ENCODE assay signal across 1 cellular context in the genomic region with DNA sequence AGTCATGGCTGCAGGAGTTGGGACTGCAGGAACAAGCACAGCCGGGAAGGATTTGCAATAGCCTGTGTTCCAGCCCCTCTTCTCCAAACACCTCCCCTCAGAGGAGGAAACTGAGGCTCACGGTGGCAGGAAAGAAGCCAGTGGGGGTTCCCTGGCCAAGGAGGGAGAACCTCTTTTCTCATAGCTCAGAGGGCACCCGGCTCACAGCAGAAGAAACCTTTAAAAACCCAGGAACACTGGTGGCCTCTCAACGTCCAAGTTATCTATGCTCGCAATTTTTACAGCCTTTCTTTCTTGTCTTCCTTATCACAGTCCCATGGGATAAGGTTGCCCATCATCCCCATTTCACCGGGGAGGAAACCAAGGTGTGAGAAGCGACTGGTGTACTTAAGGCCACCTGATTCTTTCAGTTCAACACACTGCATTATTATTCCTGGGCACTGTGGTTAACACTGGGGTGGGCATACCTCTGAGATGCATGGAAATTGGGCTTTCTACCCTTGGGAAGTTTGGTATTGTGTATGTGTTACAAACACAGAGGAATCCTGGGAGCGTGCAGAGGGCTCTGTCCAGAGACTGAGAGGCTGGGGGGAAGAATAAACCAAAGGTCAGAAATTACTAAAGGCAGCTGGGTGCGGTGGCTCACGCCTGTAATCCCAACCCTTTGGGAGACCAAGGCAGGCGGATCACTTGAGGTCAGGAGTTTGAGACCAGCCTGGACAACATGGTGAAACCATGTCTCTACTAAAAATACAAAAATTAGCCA.
A peak's percentile ranks its signal among the peaks of the same experiment; 100 is the strongest.
TF ChIP-seq lines count a peak whose summit lies in the region.

No MANE protein-coding gene starts in this region.

TF ChIP-seq in HepG2, 621 proteins besides CTCF, POLR2A, EP300 and RAD21 (continued from another document and continues in another):
- TF ChIP-seq, protein P1, sequence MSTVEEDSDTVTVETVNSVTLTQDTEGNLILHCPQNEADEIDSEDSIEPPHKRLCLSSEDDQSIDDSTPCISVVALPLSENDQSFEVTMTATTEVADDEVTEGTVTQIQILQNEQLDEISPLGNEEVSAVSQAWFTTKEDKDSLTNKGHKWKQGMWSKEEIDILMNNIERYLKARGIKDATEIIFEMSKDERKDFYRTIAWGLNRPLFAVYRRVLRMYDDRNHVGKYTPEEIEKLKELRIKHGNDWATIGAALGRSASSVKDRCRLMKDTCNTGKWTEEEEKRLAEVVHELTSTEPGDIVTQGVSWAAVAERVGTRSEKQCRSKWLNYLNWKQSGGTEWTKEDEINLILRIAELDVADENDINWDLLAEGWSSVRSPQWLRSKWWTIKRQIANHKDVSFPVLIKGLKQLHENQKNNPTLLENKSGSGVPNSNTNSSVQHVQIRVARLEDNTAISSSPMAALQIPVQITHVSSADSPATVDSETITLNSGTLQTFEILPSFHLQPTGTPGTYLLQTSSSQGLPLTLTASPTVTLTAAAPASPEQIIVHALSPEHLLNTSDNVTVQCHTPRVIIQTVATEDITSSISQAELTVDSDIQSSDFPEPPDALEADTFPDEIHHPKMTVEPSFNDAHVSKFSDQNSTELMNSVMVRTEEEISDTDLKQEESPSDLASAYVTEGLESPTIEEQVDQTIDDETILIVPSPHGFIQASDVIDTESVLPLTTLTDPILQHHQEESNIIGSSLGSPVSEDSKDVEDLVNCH (CRISPR knock-in tag; IDR thresholded peaks at IDR 0.05) = no peak
- TF ChIP-seq ZNF558 (CRISPR knock-in tag; IDR thresholded peaks at IDR 0.05; ENCODE audit: borderline replicate concordance) (no peak), ZNF431 (CRISPR knock-in tag; IDR thresholded peaks at IDR 0.05; ENCODE audit: borderline replicate concordance, low read depth) (no peak), SOX13 (IDR thresholded peaks at IDR 0.05) (no peak), SOX13 (CRISPR knock-in tag; conservative IDR thresholded peaks at IDR 0.05 in 1 of 2, IDR thresholded peaks at IDR 0.05 in 1 of 2) (peak in 1 of 2 experiments; percentile 19; a peak in 1 of 4 replicates), ZNF232 (CRISPR knock-in tag; IDR thresholded peaks at IDR 0.05; ENCODE audit: borderline replicate concordance) (no peak; the same call in 1 of the 2 replicates), ZNF468 (CRISPR knock-in tag; IDR thresholded peaks at IDR 0.05) (no peak), SMC3 (IDR thresholded peaks at IDR 0.05; ENCODE audit: low read length) (no peak), ZFP62 (CRISPR knock-in tag; IDR thresholded peaks at IDR 0.05) (peak; percentile 50; the same call in 1 of the 2 replicates), MATR3 (CRISPR knock-in tag; IDR thresholded peaks at IDR 0.05) (no peak), PTBP1 (IDR thresholded peaks at IDR 0.05; ENCODE audit: low read depth, low read length, poor library complexity, severe bottlenecking) (no peak), NKX3-1 (CRISPR knock-in tag; IDR thresholded peaks at IDR 0.05) (0 out of 2 replicates have a peak, but pooled peaks have one; percentile 35), ZNF263 (CRISPR knock-in tag; IDR thresholded peaks at IDR 0.05) (peak; percentile 46; the same call in 1 of the 2 replicates), ZNF30 (CRISPR knock-in tag; IDR thresholded peaks at IDR 0.05) (no peak; the same call in 1 of the 2 replicates), GATAD1 (CRISPR knock-in tag; IDR thresholded peaks at IDR 0.05) (no peak), JARID2 (CRISPR knock-in tag; IDR thresholded peaks at IDR 0.05; ENCODE audit: insufficient replicate concordance) (no peak), SUZ12 (IDR thresholded peaks at IDR 0.05; ENCODE audit: low read depth, low read length) (no peak), RXRA (CRISPR knock-in tag; IDR thresholded peaks at IDR 0.05) (0 out of 2 replicates have a peak, but pooled peaks have one; percentile 17), ZNF180 (CRISPR knock-in tag; IDR thresholded peaks at IDR 0.05; ENCODE audit: borderline replicate concordance, low read depth) (no peak), ZNF160 (CRISPR knock-in tag; IDR thresholded peaks at IDR 0.05) (0 out of 2 replicates have a peak, but pooled peaks have one; percentile 24), HOXA5 (CRISPR knock-in tag; IDR thresholded peaks at IDR 0.05) (0 out of 2 replicates have a peak, but pooled peaks have one; percentile 7)
- TF ChIP-seq, protein P2, sequence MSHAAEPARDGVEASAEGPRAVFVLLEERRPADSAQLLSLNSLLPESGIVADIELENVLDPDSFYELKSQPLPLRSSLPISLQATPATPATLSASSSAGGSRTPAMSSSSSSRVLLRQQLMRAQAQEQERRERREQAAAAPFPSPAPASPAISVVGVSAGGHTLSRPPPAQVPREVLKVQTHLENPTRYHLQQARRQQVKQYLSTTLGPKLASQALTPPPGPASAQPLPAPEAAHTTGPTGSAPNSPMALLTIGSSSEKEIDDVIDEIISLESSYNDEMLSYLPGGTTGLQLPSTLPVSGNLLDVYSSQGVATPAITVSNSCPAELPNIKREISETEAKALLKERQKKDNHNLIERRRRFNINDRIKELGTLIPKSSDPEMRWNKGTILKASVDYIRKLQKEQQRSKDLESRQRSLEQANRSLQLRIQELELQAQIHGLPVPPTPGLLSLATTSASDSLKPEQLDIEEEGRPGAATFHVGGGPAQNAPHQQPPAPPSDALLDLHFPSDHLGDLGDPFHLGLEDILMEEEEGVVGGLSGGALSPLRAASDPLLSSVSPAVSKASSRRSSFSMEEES (CRISPR knock-in tag; IDR thresholded peaks at IDR 0.05) = no peak
- TF ChIP-seq, protein P3, sequence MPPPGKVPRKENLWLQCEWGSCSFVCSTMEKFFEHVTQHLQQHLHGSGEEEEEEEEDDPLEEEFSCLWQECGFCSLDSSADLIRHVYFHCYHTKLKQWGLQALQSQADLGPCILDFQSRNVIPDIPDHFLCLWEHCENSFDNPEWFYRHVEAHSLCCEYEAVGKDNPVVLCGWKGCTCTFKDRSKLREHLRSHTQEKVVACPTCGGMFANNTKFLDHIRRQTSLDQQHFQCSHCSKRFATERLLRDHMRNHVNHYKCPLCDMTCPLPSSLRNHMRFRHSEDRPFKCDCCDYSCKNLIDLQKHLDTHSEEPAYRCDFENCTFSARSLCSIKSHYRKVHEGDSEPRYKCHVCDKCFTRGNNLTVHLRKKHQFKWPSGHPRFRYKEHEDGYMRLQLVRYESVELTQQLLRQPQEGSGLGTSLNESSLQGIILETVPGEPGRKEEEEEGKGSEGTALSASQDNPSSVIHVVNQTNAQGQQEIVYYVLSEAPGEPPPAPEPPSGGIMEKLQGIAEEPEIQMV (CRISPR knock-in tag; IDR thresholded peaks at IDR 0.05; ENCODE audit: low read depth) = no peak
- TF ChIP-seq, protein P4, sequence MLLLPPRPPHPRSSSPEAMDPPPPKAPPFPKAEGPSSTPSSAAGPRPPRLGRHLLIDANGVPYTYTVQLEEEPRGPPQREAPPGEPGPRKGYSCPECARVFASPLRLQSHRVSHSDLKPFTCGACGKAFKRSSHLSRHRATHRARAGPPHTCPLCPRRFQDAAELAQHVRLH (CRISPR knock-in tag; IDR thresholded peaks at IDR 0.05; ENCODE audit: borderline replicate concordance, low read depth) = no peak; the same call in 1 of the 2 replicates
- TF ChIP-seq, protein P5, sequence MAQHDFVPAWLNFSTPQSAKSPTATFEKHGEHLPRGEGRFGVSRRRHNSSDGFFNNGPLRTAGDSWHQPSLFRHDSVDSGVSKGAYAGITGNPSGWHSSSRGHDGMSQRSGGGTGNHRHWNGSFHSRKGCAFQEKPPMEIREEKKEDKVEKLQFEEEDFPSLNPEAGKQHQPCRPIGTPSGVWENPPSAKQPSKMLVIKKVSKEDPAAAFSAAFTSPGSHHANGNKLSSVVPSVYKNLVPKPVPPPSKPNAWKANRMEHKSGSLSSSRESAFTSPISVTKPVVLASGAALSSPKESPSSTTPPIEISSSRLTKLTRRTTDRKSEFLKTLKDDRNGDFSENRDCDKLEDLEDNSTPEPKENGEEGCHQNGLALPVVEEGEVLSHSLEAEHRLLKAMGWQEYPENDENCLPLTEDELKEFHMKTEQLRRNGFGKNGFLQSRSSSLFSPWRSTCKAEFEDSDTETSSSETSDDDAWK (CRISPR knock-in tag; IDR thresholded peaks at IDR 0.05) = no peak
- TF ChIP-seq, protein P6, sequence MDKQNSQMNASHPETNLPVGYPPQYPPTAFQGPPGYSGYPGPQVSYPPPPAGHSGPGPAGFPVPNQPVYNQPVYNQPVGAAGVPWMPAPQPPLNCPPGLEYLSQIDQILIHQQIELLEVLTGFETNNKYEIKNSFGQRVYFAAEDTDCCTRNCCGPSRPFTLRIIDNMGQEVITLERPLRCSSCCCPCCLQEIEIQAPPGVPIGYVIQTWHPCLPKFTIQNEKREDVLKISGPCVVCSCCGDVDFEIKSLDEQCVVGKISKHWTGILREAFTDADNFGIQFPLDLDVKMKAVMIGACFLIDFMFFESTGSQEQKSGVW (CRISPR knock-in tag; IDR thresholded peaks at IDR 0.05; ENCODE audit: borderline replicate concordance) = no peak
- TF ChIP-seq, protein P7, sequence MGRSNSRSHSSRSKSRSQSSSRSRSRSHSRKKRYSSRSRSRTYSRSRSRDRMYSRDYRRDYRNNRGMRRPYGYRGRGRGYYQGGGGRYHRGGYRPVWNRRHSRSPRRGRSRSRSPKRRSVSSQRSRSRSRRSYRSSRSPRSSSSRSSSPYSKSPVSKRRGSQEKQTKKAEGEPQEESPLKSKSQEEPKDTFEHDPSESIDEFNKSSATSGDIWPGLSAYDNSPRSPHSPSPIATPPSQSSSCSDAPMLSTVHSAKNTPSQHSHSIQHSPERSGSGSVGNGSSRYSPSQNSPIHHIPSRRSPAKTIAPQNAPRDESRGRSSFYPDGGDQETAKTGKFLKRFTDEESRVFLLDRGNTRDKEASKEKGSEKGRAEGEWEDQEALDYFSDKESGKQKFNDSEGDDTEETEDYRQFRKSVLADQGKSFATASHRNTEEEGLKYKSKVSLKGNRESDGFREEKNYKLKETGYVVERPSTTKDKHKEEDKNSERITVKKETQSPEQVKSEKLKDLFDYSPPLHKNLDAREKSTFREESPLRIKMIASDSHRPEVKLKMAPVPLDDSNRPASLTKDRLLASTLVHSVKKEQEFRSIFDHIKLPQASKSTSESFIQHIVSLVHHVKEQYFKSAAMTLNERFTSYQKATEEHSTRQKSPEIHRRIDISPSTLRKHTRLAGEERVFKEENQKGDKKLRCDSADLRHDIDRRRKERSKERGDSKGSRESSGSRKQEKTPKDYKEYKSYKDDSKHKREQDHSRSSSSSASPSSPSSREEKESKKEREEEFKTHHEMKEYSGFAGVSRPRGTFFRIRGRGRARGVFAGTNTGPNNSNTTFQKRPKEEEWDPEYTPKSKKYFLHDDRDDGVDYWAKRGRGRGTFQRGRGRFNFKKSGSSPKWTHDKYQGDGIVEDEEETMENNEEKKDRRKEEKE (IDR thresholded peaks at IDR 0.05) = no peak
- TF ChIP-seq, protein P8, sequence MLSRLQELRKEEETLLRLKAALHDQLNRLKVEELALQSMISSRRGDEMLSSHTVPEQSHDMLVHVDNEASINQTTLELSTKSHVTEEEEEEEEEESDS (CRISPR knock-in tag; IDR thresholded peaks at IDR 0.05; ENCODE audit: borderline replicate concordance) = no peak
- TF ChIP-seq, protein P9, sequence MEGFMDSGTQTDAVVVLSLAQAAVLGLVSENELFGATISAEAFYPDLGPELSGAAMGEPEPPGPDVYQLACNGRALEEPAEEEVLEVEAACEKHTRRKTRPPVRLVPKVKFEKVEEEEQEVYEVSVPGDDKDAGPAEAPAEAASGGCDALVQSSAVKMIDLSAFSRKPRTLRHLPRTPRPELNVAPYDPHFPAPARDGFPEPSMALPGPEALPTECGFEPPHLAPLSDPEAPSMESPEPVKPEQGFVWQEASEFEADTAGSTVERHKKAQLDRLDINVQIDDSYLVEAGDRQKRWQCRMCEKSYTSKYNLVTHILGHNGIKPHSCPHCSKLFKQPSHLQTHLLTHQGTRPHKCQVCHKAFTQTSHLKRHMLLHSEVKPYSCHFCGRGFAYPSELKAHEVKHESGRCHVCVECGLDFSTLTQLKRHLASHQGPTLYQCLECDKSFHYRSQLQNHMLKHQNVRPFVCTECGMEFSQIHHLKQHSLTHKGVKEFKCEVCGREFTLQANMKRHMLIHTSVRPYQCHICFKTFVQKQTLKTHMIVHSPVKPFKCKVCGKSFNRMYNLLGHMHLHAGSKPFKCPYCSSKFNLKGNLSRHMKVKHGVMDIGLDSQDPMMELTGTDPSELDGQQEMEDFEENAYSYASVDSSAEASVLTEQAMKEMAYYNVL (CRISPR knock-in tag; IDR thresholded peaks at IDR 0.05; ENCODE audit: borderline replicate concordance) = no peak; the same call in 1 of the 2 replicates
- TF ChIP-seq, protein P10, sequence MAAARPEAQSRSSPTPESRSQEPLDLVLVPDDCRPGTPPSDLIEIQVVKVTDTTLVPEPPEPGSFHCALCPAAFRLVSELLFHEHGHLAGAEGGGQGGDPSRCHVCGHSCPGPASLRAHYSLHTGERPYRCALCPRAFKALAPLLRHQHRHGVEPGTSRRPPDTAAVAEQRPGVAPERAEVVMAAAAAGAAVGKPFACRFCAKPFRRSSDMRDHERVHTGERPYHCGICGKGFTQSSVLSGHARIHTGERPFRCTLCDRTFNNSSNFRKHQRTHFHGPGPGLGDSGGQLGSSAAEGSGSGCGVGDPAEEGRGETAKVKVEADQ (CRISPR knock-in tag; IDR thresholded peaks at IDR 0.05; ENCODE audit: borderline replicate concordance) = no peak
- TF ChIP-seq, protein P11, sequence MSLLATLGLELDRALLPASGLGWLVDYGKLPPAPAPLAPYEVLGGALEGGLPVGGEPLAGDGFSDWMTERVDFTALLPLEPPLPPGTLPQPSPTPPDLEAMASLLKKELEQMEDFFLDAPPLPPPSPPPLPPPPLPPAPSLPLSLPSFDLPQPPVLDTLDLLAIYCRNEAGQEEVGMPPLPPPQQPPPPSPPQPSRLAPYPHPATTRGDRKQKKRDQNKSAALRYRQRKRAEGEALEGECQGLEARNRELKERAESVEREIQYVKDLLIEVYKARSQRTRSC (CRISPR knock-in tag; IDR thresholded peaks at IDR 0.05; ENCODE audit: low read depth) = peak; percentile 41; the same call in 1 of the 2 replicates
- TF ChIP-seq, protein P12, sequence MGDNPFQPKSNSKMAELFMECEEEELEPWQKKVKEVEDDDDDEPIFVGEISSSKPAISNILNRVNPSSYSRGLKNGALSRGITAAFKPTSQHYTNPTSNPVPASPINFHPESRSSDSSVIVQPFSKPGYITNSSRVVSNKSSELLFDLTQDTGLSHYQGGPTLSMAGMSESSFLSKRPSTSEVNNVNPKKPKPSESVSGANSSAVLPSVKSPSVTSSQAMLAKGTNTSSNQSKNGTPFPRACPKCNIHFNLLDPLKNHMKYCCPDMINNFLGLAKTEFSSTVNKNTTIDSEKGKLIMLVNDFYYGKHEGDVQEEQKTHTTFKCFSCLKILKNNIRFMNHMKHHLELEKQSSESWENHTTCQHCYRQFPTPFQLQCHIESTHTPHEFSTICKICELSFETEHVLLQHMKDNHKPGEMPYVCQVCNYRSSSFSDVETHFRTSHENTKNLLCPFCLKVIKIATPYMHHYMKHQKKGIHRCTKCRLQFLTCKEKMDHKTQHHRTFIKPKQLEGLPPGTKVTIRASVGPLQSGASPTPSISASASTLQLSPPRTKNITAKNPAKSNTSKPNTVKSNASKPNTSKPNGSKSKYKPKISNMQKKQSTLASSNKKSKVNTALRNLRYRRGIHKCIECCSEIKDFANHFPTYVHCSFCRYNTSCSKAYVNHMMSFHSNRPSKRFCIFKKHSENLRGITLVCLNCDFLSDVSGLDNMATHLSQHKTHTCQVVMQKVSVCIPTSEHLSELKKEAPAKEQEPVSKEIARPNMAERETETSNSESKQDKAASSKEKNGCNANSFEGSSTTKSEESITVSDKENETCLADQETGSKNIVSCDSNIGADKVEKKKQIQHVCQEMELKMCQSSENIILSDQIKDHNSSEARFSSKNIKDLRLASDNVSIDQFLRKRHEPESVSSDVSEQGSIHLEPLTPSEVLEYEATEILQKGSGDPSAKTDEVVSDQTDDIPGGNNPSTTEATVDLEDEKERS (CRISPR knock-in tag; IDR thresholded peaks at IDR 0.05) = no peak
